1 cellular context compared by ENCODE assay signal in genomic region chr7:23105086-23105643, GRCh38.
TF ChIP-seq lines count a peak whose summit lies in the region.

No MANE protein-coding gene starts in this region.

TF ChIP-seq in K562, 482 proteins besides CTCF, POLR2A, EP300 and RAD21 (continued from another document and continues in another):
- TF ChIP-seq ZNF609 (CRISPR knock-in tag; IDR thresholded peaks at IDR 0.05; ENCODE audit: borderline replicate concordance) (no peak), DDX20 (tag; IDR thresholded peaks at IDR 0.05; ENCODE audit: low read depth) (0 out of 2 replicates have a peak, but pooled peaks have one; percentile 36), ETV5 (CRISPR knock-in tag; IDR thresholded peaks at IDR 0.05; ENCODE audit: low read depth) (no peak), ZNF407 (IDR thresholded peaks at IDR 0.05; ENCODE audit: low read depth) (no peak), KAT7 (CRISPR knock-in tag; IDR thresholded peaks at IDR 0.05; ENCODE audit: borderline replicate concordance) (no peak), ZNF274 (IDR thresholded peaks at IDR 0.05; ENCODE audit: borderline replicate concordance, low read depth, low read length) (no peak), ZBTB40 (IDR thresholded peaks at IDR 0.05) (peak; percentile 37; the same call in 1 of the 2 replicates), ZBTB40 (CRISPR knock-in tag; IDR thresholded peaks at IDR 0.05) (no peak), TCFL5 (CRISPR knock-in tag; conservative IDR thresholded peaks at IDR 0.05) (no peak), BRF2 (IDR thresholded peaks at IDR 0.05; ENCODE audit: borderline replicate concordance, insufficient read depth, insufficient read length) (no peak), ZBTB8A (IDR thresholded peaks at IDR 0.05; ENCODE audit: partially characterized antibody) (no peak), E2F1 (CRISPR knock-in tag; IDR thresholded peaks at IDR 0.05) (0 out of 2 replicates have a peak, but pooled peaks have one; percentile 19), BMI1 (IDR thresholded peaks at IDR 0.05; ENCODE audit: low read length) (no peak), TAF7 (tag; IDR thresholded peaks at IDR 0.05) (peak; percentile 59; the same call in 1 of the 2 replicates), HNRNPL (IDR thresholded peaks at IDR 0.05; ENCODE audit: low read depth, low read length) (no peak), SUPT5H (IDR thresholded peaks at IDR 0.05) (peak; percentile 94), ZNF717 (CRISPR knock-in tag; IDR thresholded peaks at IDR 0.05) (no peak), HNRNPLL (IDR thresholded peaks at IDR 0.05; ENCODE audit: low read depth, low read length, poor library complexity, severe bottlenecking) (no peak), RBBP5 (IDR thresholded peaks at IDR 0.05; ENCODE audit: borderline replicate concordance, insufficient read depth, low read length, poor library complexity, severe bottlenecking) (no peak), FOXK2 (conservative IDR thresholded peaks at IDR 0.05 in 1 of 2, IDR thresholded peaks at IDR 0.05 in 1 of 2; ENCODE audit: low read depth in 2 of 2) (0 out of 4 replicates have a peak, but pooled peaks of 1 of the 2 experiments have one; percentile 33), RBM14 (IDR thresholded peaks at IDR 0.05; ENCODE audit: borderline replicate concordance, insufficient read depth, low read depth, low read length) (no peak), NCOR1 (IDR thresholded peaks at IDR 0.05) (no peak), PKNOX1 (IDR thresholded peaks at IDR 0.05) (0 out of 2 replicates have a peak, but pooled peaks have one; percentile 4), ZNF124 (CRISPR knock-in tag; IDR thresholded peaks at IDR 0.05) (no peak), ZEB2 (IDR thresholded peaks at IDR 0.05) (no peak), FUS (optimal IDR thresholded peaks at IDR 0.05; ENCODE audit: low read depth, low read length) (no peak), SOX6 (IDR thresholded peaks at IDR 0.05) (no peak)
